In genomic region chr19:1069009-1069779, GRCh38 we compare ENCODE assay signal across 9 cellular contexts. TPM values are rescaled to one million over a fixed set of nuclear protein-coding genes. Genes with fewer than 3 reads are reported as not detected.
DNase-seq lines count a peak whose midpoint lies in the region; ATAC-seq and TF ChIP-seq lines count a peak whose summit lies in the region.
"Had no signal": no experiment of that assay in that cellular context is flagged by ENCODE, and none has a peak within 500 bp of the region (broad histone marks: within the 10 kb centered on the region; RNA-seq: fewer than 3 reads in every experiment).

No MANE protein-coding gene starts in this region.

- H3K4me1 Mint-ChIP-seq in activated CD8-positive, alpha-beta memory T cell treated with anti-CD3 and anti-CD28 coated beads, Interleukin-2, amount 10 ng/mL, durations not matched to agents 7 days and 5 days: peaks cover 47% of the 10 kb centered on the region
- H3K4me1 Mint-ChIP-seq in stimulated activated naive CD8-positive, alpha-beta T cell treated with anti-CD3 and anti-CD28 coated beads, Interleukin-15, Interleukin-2, amounts not matched to agents 100 ng/mL and 50 ng/mL, for 24 hours (ENCODE audit: low read depth): peaks cover 62% of the 10 kb centered on the region

- H4K20me1 ChIP-seq in KMS-11 (ENCODE audit: insufficient read depth): no peaks in the 10 kb centered on the region

- H3K27me3 ChIP-seq in KMS-11 (ENCODE audit: insufficient read depth, low read depth) (no peaks in the 10 kb centered on the region), heart right ventricle (peaks cover 34 to 83% (median 71%) of the 10 kb centered on the region in 7 donors)

- 42 to 48% methylated on average over 24 to 25 of the region's 25 CpGs for WGBS in heart right ventricle, 2 donors

- H3K4me2 ChIP-seq in KMS-11: peak overlapping the region; percentile 64

- H3K4me3 Mint-ChIP-seq in activated CD8-positive, alpha-beta memory T cell treated with anti-CD3 and anti-CD28 coated beads, Interleukin-2, amount 10 ng/mL, durations not matched to agents 7 days and 5 days: peak overlapping the region; percentile 84
- H3K4me3 Mint-ChIP-seq in stimulated activated naive CD8-positive, alpha-beta T cell treated with anti-CD3 and anti-CD28 coated beads, Interleukin-15, Interleukin-2, amounts not matched to agents 100 ng/mL and 50 ng/mL, for 24 hours: peak overlapping the region; percentile 93

- H2AFZ ChIP-seq in KMS-11 (ENCODE audit: low read depth): no peak overlapping the region

- no peak overlapping the region for H3K4me3 ChIP-seq in KMS-11 (IDR thresholded peaks at IDR 0.05; ENCODE audit: insufficient read depth, low read depth, low read length)
- peak overlapping the region in 6 of 10 donors; percentile 4 to 76 (median 46) for H3K4me3 ChIP-seq in heart right ventricle

- intact Hi-C loops in heart right ventricle (cut with DNase I): no loop called here

- TF ChIP-seq CTCF in KMS-11 (conservative IDR thresholded peaks at IDR 0.05; ENCODE audit: low read depth, low read length) (no peak), heart right ventricle (IDR thresholded peaks at IDR 0.05) (no peak)

- no peaks in the 10 kb centered on the region for H3K36me3 ChIP-seq in KMS-11 (ENCODE audit: insufficient read depth)
- H3K36me3 ChIP-seq in heart right ventricle: peaks cover 0 to 33% (median 0%) of the 10 kb centered on the region in 9 donors

- no peaks in the 10 kb centered on the region for H3K27me3 Mint-ChIP-seq in activated CD8-positive, alpha-beta memory T cell treated with anti-CD3 and anti-CD28 coated beads, Interleukin-2, amount 10 ng/mL, durations not matched to agents 7 days and 5 days
- no peaks in the 10 kb centered on the region for H3K27me3 Mint-ChIP-seq in stimulated activated naive CD8-positive, alpha-beta T cell treated with anti-CD3 and anti-CD28 coated beads, Interleukin-15, Interleukin-2, amounts not matched to agents 100 ng/mL and 50 ng/mL, for 24 hours

- H3K27ac Mint-ChIP-seq in activated CD8-positive, alpha-beta memory T cell treated with anti-CD3 and anti-CD28 coated beads, Interleukin-2, amount 10 ng/mL, durations not matched to agents 7 days and 5 days: peak overlapping the region; percentile 83
- peak overlapping the region; percentile 97 for H3K27ac Mint-ChIP-seq in stimulated activated naive CD8-positive, alpha-beta T cell treated with anti-CD3 and anti-CD28 coated beads, Interleukin-15, Interleukin-2, amounts not matched to agents 100 ng/mL and 50 ng/mL, for 24 hours

- H3K36me3 Mint-ChIP-seq in activated CD8-positive, alpha-beta memory T cell treated with anti-CD3 and anti-CD28 coated beads, Interleukin-2, amount 10 ng/mL, durations not matched to agents 7 days and 5 days: peaks cover 34% of the 10 kb centered on the region
- peaks cover 26% of the 10 kb centered on the region for H3K36me3 Mint-ChIP-seq in stimulated activated naive CD8-positive, alpha-beta T cell treated with anti-CD3 and anti-CD28 coated beads, Interleukin-15, Interleukin-2, amounts not matched to agents 100 ng/mL and 50 ng/mL, for 24 hours (ENCODE audit: low read depth)

- peak; percentile 74 for DNase-seq in A172 (ENCODE audit: low spot score)
- DNase-seq in activated CD8-positive, alpha-beta memory T cell treated with anti-CD3 and anti-CD28 coated beads, Interleukin-2, amount 10 ng/mL, durations not matched to agents 7 days and 5 days: peak; percentile 82
- DNase-seq in heart right ventricle: peak; percentile 50 to 72
- no peak for DNase-seq in NCI-H82 treated with DMSO at 0.1 percent for 48 hours (lab: John Stamatoyannopoulos, UW; ENCODE audit: unreplicated experiment)
- no peak for DNase-seq in NCI-H1092 treated with DMSO at 0.1 percent for 48 hours (lab: John Stamatoyannopoulos, UW)

- no peaks in the 10 kb centered on the region for H3K9me3 ChIP-seq in heart right ventricle

- no peak overlapping the region for H3K9ac ChIP-seq in KMS-11

- peaks cover 20% of the 10 kb centered on the region for H3K79me2 ChIP-seq in KMS-11 (ENCODE audit: insufficient read depth, low read depth)

- CTCF ChIA-PET in activated CD8-positive, alpha-beta memory T cell treated with anti-CD3 and anti-CD28 coated beads, Interleukin-2, amount 10 ng/mL, durations not matched to agents 7 days and 5 days (lab: Charles Lee): interaction anchor here (4.8 to 4.9 kb wide), 3 partner anchors 10 to 41 kb away, joined by 43 to 108 read pairs (median 64); partner anchors contain the start of gene CNN2

- H3K27ac ChIP-seq in KMS-11: no peak overlapping the region
- peak overlapping the region in 4 of 10 donors; percentile 15 to 96 (median 54) for H3K27ac ChIP-seq in heart right ventricle
- H3K27ac ChIP-seq: C4-2B had no signal

- H3K9me3 Mint-ChIP-seq in activated CD8-positive, alpha-beta memory T cell treated with anti-CD3 and anti-CD28 coated beads, Interleukin-2, amount 10 ng/mL, durations not matched to agents 7 days and 5 days (ENCODE audit: low read depth): no peaks in the 10 kb centered on the region
- H3K9me3 Mint-ChIP-seq in stimulated activated naive CD8-positive, alpha-beta T cell treated with anti-CD3 and anti-CD28 coated beads, Interleukin-15, Interleukin-2, amounts not matched to agents 100 ng/mL and 50 ng/mL, for 24 hours: no peaks in the 10 kb centered on the region

- peak; percentile 17 for ATAC-seq in activated CD8-positive, alpha-beta memory T cell treated with anti-CD3 and anti-CD28 coated beads, Interleukin-2, amount 10 ng/mL, durations not matched to agents 7 days and 5 days
- ATAC-seq in heart right ventricle (peak in 7 of 8 donors; percentile 16 to 68 (median 48)), HG03432 (IDR thresholded peaks at IDR 0.05; ENCODE audit: unreplicated experiment) (no peak)

- H3K4me1 ChIP-seq in KMS-11 (ENCODE audit: low read depth, poor library complexity, severe bottlenecking): peaks cover 13% of the 10 kb centered on the region
- H3K4me1 ChIP-seq in heart right ventricle: peaks cover 11 to 74% (median 37%) of the 10 kb centered on the region in 9 donors

RNA-seq across cellular contexts. Expression of gene ARHGAP45, which starts 2.2 kb away (rescaled TPM):
- total RNA-seq in A172 (2014; rRNA removed; shearing (Covaris generic)): 3.1 and 4.9 TPM in 2 replicates
- total RNA-seq in activated CD8-positive, alpha-beta memory T cell treated with anti-CD3 and anti-CD28 coated beads, Interleukin-2, amount 10 ng/mL, durations not matched to agents 7 days and 5 days: 100 to 1,000 TPM; 361 to 481 TPM
- total RNA-seq in heart right ventricle: 10 to 100 TPM in 1 of 10 donors, 1 to 10 TPM in 9; 1.9 to 27.4 (median 4.1) TPM
- 1 to 10 TPM; 4.4 to 8.6 TPM for polyA plus RNA-seq in heart right ventricle

RNA-seq across cellular contexts. Expression of gene POLR2E, which starts 26.0 kb away (rescaled TPM):
- total RNA-seq in A172 (2014; rRNA removed; shearing (Covaris generic)): 265 and 318 TPM in 2 replicates
- total RNA-seq in activated CD8-positive, alpha-beta memory T cell treated with anti-CD3 and anti-CD28 coated beads, Interleukin-2, amount 10 ng/mL, durations not matched to agents 7 days and 5 days: 100 to 1,000 TPM; 173 to 206 TPM
- 100 to 1,000 TPM; 111 to 215 (median 134) TPM for total RNA-seq in heart right ventricle
- polyA plus RNA-seq in heart right ventricle: 100 to 1,000 TPM; 116 to 212 TPM

RNA-seq across cellular contexts. Expression of gene ABCA7, which starts 29.3 kb away (rescaled TPM):
- total RNA-seq in A172 (2014; rRNA removed; shearing (Covaris generic)): 5.1 and 8.6 TPM in 2 replicates
- 10 to 100 TPM; 62.7 to 72.9 TPM for total RNA-seq in activated CD8-positive, alpha-beta memory T cell treated with anti-CD3 and anti-CD28 coated beads, Interleukin-2, amount 10 ng/mL, durations not matched to agents 7 days and 5 days
- total RNA-seq in heart right ventricle: 10 to 100 TPM in 1 of 10 donors, 1 to 10 TPM in 9; 4.3 to 18.1 (median 5.6) TPM
- 10 to 100 TPM in 1 of 2 donors, 1 to 10 TPM in 1; 2.7 to 23.4 TPM for polyA plus RNA-seq in heart right ventricle

RNA-seq across cellular contexts. Expression of gene GPX4, which starts 34.6 kb away (rescaled TPM):
- total RNA-seq in A172 (2014; rRNA removed; shearing (Covaris generic)): 323 and 353 TPM in 2 replicates
- 100 to 1,000 TPM; 143 to 217 TPM for total RNA-seq in activated CD8-positive, alpha-beta memory T cell treated with anti-CD3 and anti-CD28 coated beads, Interleukin-2, amount 10 ng/mL, durations not matched to agents 7 days and 5 days
- total RNA-seq in heart right ventricle: 100 to 1,000 TPM; 244 to 405 (median 299) TPM
- 100 to 1,000 TPM; 461 to 487 TPM for polyA plus RNA-seq in heart right ventricle

RNA-seq across cellular contexts. Expression of gene CNN2, which starts 42.8 kb away (rescaled TPM):
- total RNA-seq in A172 (2014; rRNA removed; shearing (Covaris generic)): 219 and 243 TPM in 2 replicates
- 100 to 1,000 TPM; 295 to 296 TPM for total RNA-seq in activated CD8-positive, alpha-beta memory T cell treated with anti-CD3 and anti-CD28 coated beads, Interleukin-2, amount 10 ng/mL, durations not matched to agents 7 days and 5 days
- total RNA-seq in heart right ventricle: 100 to 1,000 TPM in 2 of 10 donors, 10 to 100 TPM in 8; 33.0 to 117 (median 63.5) TPM
- polyA plus RNA-seq in heart right ventricle: 10 to 100 TPM; 49.0 to 61.2 TPM

Comparison
In these comparisons a context has a peak if more than half of its experiments do, and no peak if none do; other contexts are left out.
1. DNase-seq: peak in A172 (single experiment), activated CD8-positive, alpha-beta memory T cell treated with anti-CD3 and anti-CD28 coated beads, Interleukin-2, amount 10 ng/mL, durations not matched to agents 7 days and 5 days (single experiment) and heart right ventricle (2 of 2); none in NCI-H82 treated with DMSO at 0.1 percent for 48 hours (single experiment) and NCI-H1092 treated with DMSO at 0.1 percent for 48 hours (single experiment).
2. RNA of gene ARHGAP45, which starts 2.2 kb away (total RNA-seq): 361 to 481 TPM in activated CD8-positive, alpha-beta memory T cell treated with anti-CD3 and anti-CD28 coated beads, Interleukin-2, amount 10 ng/mL, durations not matched to agents 7 days and 5 days; 1.9 to 27.4 TPM in heart right ventricle and 3.1 to 4.9 TPM in A172; every median in the first group is over 10 times any median in the second.